Comparison of ENCODE assay signal across 33 cellular contexts in the genomic region with DNA sequence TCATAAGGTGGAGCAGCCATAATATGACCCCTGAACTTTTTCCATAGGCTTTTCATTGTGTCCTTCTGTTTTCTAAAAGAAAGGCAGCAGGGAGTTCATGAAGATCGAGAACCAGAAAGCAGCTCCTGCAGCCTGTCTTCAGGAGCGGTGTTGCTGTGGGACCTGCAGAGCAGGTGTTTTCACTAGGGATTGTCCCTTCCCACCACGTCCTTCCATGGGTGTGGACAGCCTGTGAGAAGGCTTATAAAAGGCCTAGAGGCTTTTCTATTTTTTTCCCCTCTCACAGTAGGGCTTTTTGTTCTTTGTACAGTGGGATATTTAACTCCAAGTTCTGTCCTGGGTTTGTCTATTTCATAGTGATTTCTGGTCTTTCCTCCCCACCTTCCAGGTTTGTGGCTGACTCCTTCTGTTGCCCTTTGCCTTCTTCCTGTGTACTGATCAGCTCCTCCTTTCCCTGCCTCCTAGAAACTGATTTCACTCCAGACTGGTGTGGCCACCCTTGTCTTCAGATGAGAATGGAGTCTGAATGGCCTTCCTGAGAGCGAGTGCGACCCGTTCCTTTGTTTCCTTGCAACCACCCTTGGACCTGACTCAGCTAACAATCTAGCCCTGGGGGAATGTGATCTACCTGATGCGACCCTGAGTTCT. TPM values are rescaled to one million over a fixed set of nuclear protein-coding genes. Genes with fewer than 3 reads are reported as not detected.
DNase-seq lines count a peak whose midpoint lies in the region; ATAC-seq and TF ChIP-seq lines count a peak whose summit lies in the region.
"Had no signal": no experiment of that assay in that cellular context is flagged by ENCODE, and none has a peak within 500 bp of the region (broad histone marks: within the 10 kb centered on the region; RNA-seq: fewer than 3 reads in every experiment).

No MANE protein-coding gene starts in this region.

- H3K27me3 ChIP-seq in H9 (ENCODE audit: insufficient read depth, low read length) (no peaks in the 10 kb centered on the region), neutrophil (no peaks in the 10 kb centered on the region)
- H3K27me3 ChIP-seq: esophagus muscularis mucosa, SJSA1 had no signal

- H3K9me3 ChIP-seq in H9 (ENCODE audit: control insufficient read depth, low read depth, low read length) (no peaks in the 10 kb centered on the region), neutrophil (no peaks in the 10 kb centered on the region)
- H3K9me3 ChIP-seq: esophagus muscularis mucosa, SJSA1 had no signal

- no peaks in the 10 kb centered on the region for H3K79me1 ChIP-seq in H9 (ENCODE audit: insufficient read depth, low read depth, low read length, poor library complexity, severe bottlenecking)

- H3K4me3 ChIP-seq in neutrophil (ENCODE audit: low read depth in 1 of 2, low read length in 1 of 2) = no peak overlapping the region
- H3K4me3 ChIP-seq: esophagus muscularis mucosa, SJSA1, smooth muscle cell had no signal

- no CpG with 5 or more reads among the region's 7 CpGs for WGBS in H9 (ENCODE audit: extremely low coverage, insufficient read length, low lambda C conversion rate)

- H3K79me2 ChIP-seq in H9 (ENCODE audit: insufficient read depth, low read length) = no peaks in the 10 kb centered on the region

- H3K18ac ChIP-seq in H9 (ENCODE audit: insufficient read length, low read depth, low read length) = no peak overlapping the region

- H3K14ac ChIP-seq in H9 (ENCODE audit: insufficient read depth, low read length) = no peak overlapping the region

- no peak overlapping the region for H3T11ph ChIP-seq in H9 (ENCODE audit: low read length)

- H4K20me1 ChIP-seq in H9 (ENCODE audit: control insufficient read depth, insufficient read depth, insufficient read length) = no peaks in the 10 kb centered on the region

- ATAC-seq in GM18867 (IDR thresholded peaks at IDR 0.05; ENCODE audit: unreplicated experiment) = no peak
- ATAC-seq: naive thymus-derived CD4-positive, alpha-beta T cell; T-cell had no signal

- no peak overlapping the region for H2BK5ac ChIP-seq in H9 (ENCODE audit: insufficient read length, low read length)

- H3K27me3 Mint-ChIP-seq in CD14-positive monocyte (ENCODE audit: low read depth in 3 of 3) = peaks cover 0 to 1% (median 0%) of the 10 kb centered on the region in 3 donors
- H3K27me3 Mint-ChIP-seq in H9 (ENCODE audit: low read depth) = no peaks in the 10 kb centered on the region
- H3K27me3 Mint-ChIP-seq: naive thymus-derived CD4-positive, alpha-beta T cell; T-cell had no signal

- H2BK12ac ChIP-seq in H9 (ENCODE audit: insufficient read length, low read depth, low read length) = no peak overlapping the region

- peak overlapping the region in 4 of 7 donors; percentile 5 to 73 (median 33) for H3K27ac Mint-ChIP-seq in CD14-positive monocyte
- H3K27ac Mint-ChIP-seq in H9 = peak overlapping the region in 2 of 3 experiments; percentile 37 to 51; a peak in 3 of 7 replicates
- H3K27ac Mint-ChIP-seq: T-cell had no signal

- no peak overlapping the region for H4K8ac ChIP-seq in H9 (replicated peaks; ENCODE audit: insufficient read length, low read depth, low read length)

- TF ChIP-seq CTCF in CD14-positive monocyte (IDR thresholded peaks at IDR 0.05) (no peak), H9 (conservative IDR thresholded peaks at IDR 0.05) (no peak), neutrophil (IDR thresholded peaks at IDR 0.05) (no peak)

- H3K23me2 ChIP-seq in H9 (ENCODE audit: insufficient read length, low read depth, low read length, poor library complexity, severe bottlenecking) = no peaks in the 10 kb centered on the region

- no peak overlapping the region for H4K91ac ChIP-seq in H9 (ENCODE audit: insufficient read length, low read depth, low read length)

- no peak overlapping the region for H2BK15ac ChIP-seq in H9 (ENCODE audit: low read depth, low read length)

- H2AFZ ChIP-seq in H9 (ENCODE audit: low read length) = no peak overlapping the region

- no peak overlapping the region for H3K4me2 ChIP-seq in H9 (ENCODE audit: insufficient read depth, insufficient read length, low read length)
- H3K4me2 ChIP-seq: smooth muscle cell had no signal

- H3K4me3 Mint-ChIP-seq in CD14-positive monocyte (no peak overlapping the region), H9 (no peak overlapping the region)
- H3K4me3 Mint-ChIP-seq: naive thymus-derived CD4-positive, alpha-beta T cell; T-cell had no signal

- no peak overlapping the region for H3K27ac ChIP-seq in H9 (ENCODE audit: insufficient read length, low read depth, low read length)
- peak overlapping the region; percentile 45 for H3K27ac ChIP-seq in epithelial cell of prostate
- peak overlapping the region; percentile 60 for H3K27ac ChIP-seq in neutrophil
- H3K27ac ChIP-seq: C4-2B, esophagus muscularis mucosa, SJSA1 had no signal

- H2BK120ac ChIP-seq in H9 (ENCODE audit: low read depth, low read length, poor library complexity, severe bottlenecking) = no peak overlapping the region

- H3K9me3 Mint-ChIP-seq in CD14-positive monocyte (peaks cover 0 to 2% (median 0%) of the 10 kb centered on the region in 7 donors), H9 (no peaks in the 10 kb centered on the region)
- H3K9me3 Mint-ChIP-seq: naive thymus-derived CD4-positive, alpha-beta T cell; T-cell had no signal

- H3K4me1 Mint-ChIP-seq in CD14-positive monocyte (no peaks in the 10 kb centered on the region), H9 (peaks cover 4 to 9% of the 10 kb centered on the region in 2 experiments; a peak in 3 of 4 replicates)
- H3K4me1 Mint-ChIP-seq: T-cell had no signal

- H3K4ac ChIP-seq in H9 (ENCODE audit: low read depth, low read length) = no peak overlapping the region

- H3K9ac ChIP-seq in H9 (ENCODE audit: extremely low read depth, insufficient read length, low read length) = no peak overlapping the region

- no peak overlapping the region for H3K23ac ChIP-seq in H9 (ENCODE audit: insufficient read length, low read depth, low read length)

- peaks cover 100% of the 10 kb centered on the region for H3K36me3 ChIP-seq in neutrophil

- no peak overlapping the region for H2BK20ac ChIP-seq in H9 (ENCODE audit: low read depth, low read length, poor library complexity, severe bottlenecking)

- no peak overlapping the region for H4K5ac ChIP-seq in H9 (ENCODE audit: insufficient read length, low read depth, low read length)

- H3K4me1 ChIP-seq in H9 (ENCODE audit: insufficient read depth, low read length) (no peaks in the 10 kb centered on the region), neutrophil (ENCODE audit: control insufficient read depth in 1 of 2, insufficient read depth in 1 of 2, low read depth in 1 of 2, low read length in 1 of 2) (peaks cover 0 to 3% of the 10 kb centered on the region in 2 experiments)
- H3K4me1 ChIP-seq: SJSA1 had no signal

- intact Hi-C loops in CD14-positive monocyte (cut with micrococcal nuclease) = no loop called here

- H3K36me3 Mint-ChIP-seq in CD14-positive monocyte (peaks cover 72 to 91% of the 10 kb centered on the region in 2 donors), H9 (ENCODE audit: insufficient read depth in 1 of 3, low read depth in 3 of 3) (peaks cover 5 to 44% (median 43%) of the 10 kb centered on the region in 3 experiments; a peak in 5 of 7 replicates)

- no peak overlapping the region for H2AK5ac ChIP-seq in H9 (ENCODE audit: insufficient read length, low read length)

- DNase-seq in CD14-positive monocyte (ENCODE audit: low spot score) = no peak
- DNase-seq in H9 = no peak
- no peak for DNase-seq in epithelial cell of prostate (ENCODE audit: low read depth, low spot score)
- no peak for DNase-seq in NCI-H187 (lab: John Stamatoyannopoulos, UW)
- DNase-seq in medulla oblongata (ENCODE audit: extremely low spot score) = no peak
- DNase-seq: activated CD4-positive, CD25-positive, alpha-beta regulatory T cell treated with anti-CD3 and anti-CD28 coated beads, Interleukin-2, amount 50 U/mL, for 72 hours; activated gamma-delta T cell; activated T-cell treated with anti-CD3 and anti-CD28 coated beads, Interleukin-2, amount 50 U/mL, for 1 hour; Calu3; DND-41; HCEC 1CT; hippocampal formation; KBM-7; mesendoderm; naive thymus-derived CD4-positive, alpha-beta T cell; NCI-H1417; NCI-H2081; NCI-H345; retina; stimulated activated CD4-positive, alpha-beta T cell treated with anti-CD3 and anti-CD28 coated beads, Interleukin-1b, Interleukin-23, amount 100 ng/mL, for 48 hours; stimulated activated CD8-positive, alpha-beta memory T cell treated with anti-CD3 and anti-CD28 coated beads, Interleukin-4, amount 100 ng/mL, for 48 hours; T-cell; trophoblast cell had no signal

- no peak overlapping the region for H3K56ac ChIP-seq in H9 (ENCODE audit: insufficient read length, low read depth, low read length)

RNA-seq across cellular contexts. Expression of a gene that starts 10.1 kb away (rescaled TPM):
- polyA plus RNA-seq in CD14-positive monocyte = 10 to 100 TPM; 71.9 to 75.0 TPM
- 84.5 and 87.1 TPM in 2 replicates for total RNA-seq in H9 (2021)

RNA-seq across cellular contexts. Expression of a gene that starts 44.8 kb away (rescaled TPM):
- polyA plus RNA-seq in CD14-positive monocyte = not detected
- total RNA-seq in H9 (2021) = not detected in 2 replicates
- total RNA-seq: Calu3; esophagus muscularis mucosa; frontal cortex; MCF 10A; naive thymus-derived CD4-positive, alpha-beta T cell; osteoblast; RPMI7951; SJSA1; smooth muscle cell; T-cell had no signal
- polyA plus RNA-seq: naive thymus-derived CD4-positive, alpha-beta T cell; smooth muscle cell had no signal

RNA-seq across cellular contexts. Expression of a gene that starts 45.3 kb away (rescaled TPM):
- polyA plus RNA-seq in CD14-positive monocyte = 10 to 100 TPM; 22.4 to 25.4 TPM
- 37.7 and 41.0 TPM in 2 replicates for total RNA-seq in H9 (2021)
